In the genomic region with DNA sequence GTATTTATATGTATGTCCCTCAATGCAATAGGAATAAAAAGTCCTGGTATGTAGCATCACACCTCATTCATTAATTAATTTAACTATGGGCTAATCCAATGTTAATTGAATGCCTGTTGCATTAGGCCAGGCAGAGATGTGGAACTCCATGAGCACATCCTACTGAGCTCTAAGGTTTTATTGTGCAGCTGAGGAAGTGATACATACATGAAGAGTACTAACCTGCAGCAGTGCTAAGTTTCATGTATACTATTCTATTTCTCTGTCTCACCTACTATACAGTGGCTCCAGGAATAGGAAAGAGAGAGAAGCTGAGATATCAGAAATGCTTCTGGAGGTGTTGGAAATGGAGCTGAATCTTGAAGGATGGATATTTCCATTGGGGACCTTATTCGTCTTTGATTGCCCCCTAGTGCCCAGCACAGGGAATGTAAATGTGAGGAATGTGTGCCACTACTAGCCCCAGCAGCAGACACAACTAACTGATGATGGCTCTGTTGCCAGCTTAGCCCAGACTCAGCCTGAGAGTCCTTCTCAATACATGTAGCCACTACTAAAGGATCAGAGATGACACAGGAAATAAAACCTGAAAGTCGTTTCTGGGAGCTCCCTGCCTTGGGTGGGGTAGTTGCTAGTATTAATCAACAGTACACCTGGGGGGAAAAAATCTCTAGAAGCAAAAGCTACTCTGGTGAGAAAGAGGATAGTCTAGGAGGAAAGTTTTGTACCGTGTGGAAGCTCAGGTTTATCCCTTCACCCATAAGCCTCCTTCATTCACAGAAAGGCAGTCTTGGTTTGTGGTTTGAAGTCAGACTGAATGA, we compare ENCODE assay signal across 1 cellular context.
TF ChIP-seq lines count a peak whose summit lies in the region.

No MANE protein-coding gene starts in this region.

TF ChIP-seq in IMR-90, 13 proteins besides CTCF, POLR2A, EP300 and RAD21 (continued from another document):
- TF ChIP-seq, protein P1, sequence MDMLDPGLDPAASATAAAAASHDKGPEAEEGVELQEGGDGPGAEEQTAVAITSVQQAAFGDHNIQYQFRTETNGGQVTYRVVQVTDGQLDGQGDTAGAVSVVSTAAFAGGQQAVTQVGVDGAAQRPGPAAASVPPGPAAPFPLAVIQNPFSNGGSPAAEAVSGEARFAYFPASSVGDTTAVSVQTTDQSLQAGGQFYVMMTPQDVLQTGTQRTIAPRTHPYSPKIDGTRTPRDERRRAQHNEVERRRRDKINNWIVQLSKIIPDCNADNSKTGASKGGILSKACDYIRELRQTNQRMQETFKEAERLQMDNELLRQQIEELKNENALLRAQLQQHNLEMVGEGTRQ (IDR thresholded peaks at IDR 0.05; ENCODE audit: low read depth, low read length), result no peak
- TF ChIP-seq MXI1 (IDR thresholded peaks at IDR 0.05; ENCODE audit: borderline replicate concordance, low read depth, low read length), result no peak
- no peak for TF ChIP-seq MAFK (IDR thresholded peaks at IDR 0.05; ENCODE audit: low read depth, low read length)
- peak; percentile 43 for TF ChIP-seq SMC3 (IDR thresholded peaks at IDR 0.05; ENCODE audit: low read depth, low read length)
- TF ChIP-seq RCOR1 (IDR thresholded peaks at IDR 0.05; ENCODE audit: insufficient replicate concordance, low read length), result no peak
